Comparison of ENCODE assay signal across 8 cellular contexts in genomic region chr19:13151605-13152355, GRCh38. TPM values are rescaled to one million over a fixed set of nuclear protein-coding genes. Genes with fewer than 3 reads are reported as not detected.
DNase-seq lines count a peak whose midpoint lies in the region; ATAC-seq and TF ChIP-seq lines count a peak whose summit lies in the region.

No MANE protein-coding gene starts in this region.

- no peaks in the 10 kb centered on the region for H3K27me3 Mint-ChIP-seq in activated T-helper 17 cell treated with anti-CD3 and anti-CD28 coated beads, Interleukin-2, amount 50 U/mL, for 72 hours
- peaks cover 0 to 17% (median 0%) of the 10 kb centered on the region in 5 donors for H3K27me3 Mint-ChIP-seq in naive thymus-derived CD4-positive, alpha-beta T cell

- H3K4me1 Mint-ChIP-seq in activated T-helper 17 cell treated with anti-CD3 and anti-CD28 coated beads, Interleukin-2, amount 50 U/mL, for 72 hours = peaks cover 15% of the 10 kb centered on the region
- peaks cover 14 to 52% (median 25%) of the 10 kb centered on the region in 7 donors for H3K4me1 Mint-ChIP-seq in naive thymus-derived CD4-positive, alpha-beta T cell
- peaks cover 49% of the 10 kb centered on the region for H3K4me1 Mint-ChIP-seq in stimulated activated effector memory CD8-positive, alpha-beta T cell treated with anti-CD3 and anti-CD28 coated beads, Interleukin-12 subunit alpha, Interleukin-12 subunit beta, amount 100 ng/mL, for 72 hours

- peak overlapping the region; percentile 100 for H3K27ac ChIP-seq in RWPE1
- peak overlapping the region; percentile 96 for H3K27ac ChIP-seq in naive thymus-derived CD4-positive, alpha-beta T cell (ENCODE audit: low read depth, low read length)

- peak overlapping the region; percentile 35 for H2AFZ ChIP-seq in Loucy (ENCODE audit: low read length)

- H3K36me3 ChIP-seq in Loucy (ENCODE audit: insufficient read depth, low read length) = 0 out of 2 replicates have a peak, but pooled peaks cover 4% of the 10 kb centered on the region
- peaks cover 0 to 41% (median 6%) of the 10 kb centered on the region in 3 experiments for H3K36me3 ChIP-seq in naive thymus-derived CD4-positive, alpha-beta T cell (ENCODE audit: control insufficient read depth in 2 of 3, insufficient read depth in 3 of 3, low read length in 3 of 3)

- H3K27me3 ChIP-seq in Loucy (ENCODE audit: insufficient read depth, low read length, poor library complexity, severe bottlenecking) = peaks cover 13% of the 10 kb centered on the region
- H3K27me3 ChIP-seq in naive thymus-derived CD4-positive, alpha-beta T cell (ENCODE audit: control insufficient read depth in 2 of 2, insufficient read depth in 2 of 2, low read length in 2 of 2) = no peaks in the 10 kb centered on the region

- peak overlapping the region; percentile 85 for H3K4me2 ChIP-seq in Loucy (ENCODE audit: low read depth, low read length, poor library complexity, severe bottlenecking)

- peak overlapping the region; percentile 98 for H3K4me3 ChIP-seq in Loucy (ENCODE audit: low read length, poor library complexity, severe bottlenecking)
- H3K4me3 ChIP-seq in naive thymus-derived CD4-positive, alpha-beta T cell (ENCODE audit: low read length) = peak overlapping the region; percentile 96

- peak overlapping the region; percentile 99 for H3K4me3 Mint-ChIP-seq in activated T-helper 17 cell treated with anti-CD3 and anti-CD28 coated beads, Interleukin-2, amount 50 U/mL, for 72 hours
- peak overlapping the region; percentile 94 to 100 (median 98) for H3K4me3 Mint-ChIP-seq in naive thymus-derived CD4-positive, alpha-beta T cell
- H3K4me3 Mint-ChIP-seq in stimulated activated effector memory CD8-positive, alpha-beta T cell treated with anti-CD3 and anti-CD28 coated beads, Interleukin-12 subunit alpha, Interleukin-12 subunit beta, amount 100 ng/mL, for 72 hours = peak overlapping the region; percentile 98

- no peaks in the 10 kb centered on the region for H3K9me2 ChIP-seq in Loucy (replicated peaks; ENCODE audit: low read depth, low read length)

- H3K79me2 ChIP-seq in Loucy (ENCODE audit: insufficient read depth, low read length) = peaks cover 58% of the 10 kb centered on the region

- peak overlapping the region; percentile 95 for H3K9ac ChIP-seq in Loucy (ENCODE audit: low read depth, low read length, poor library complexity, severe bottlenecking)

- ATAC-seq in GM21825 (IDR thresholded peaks at IDR 0.05; ENCODE audit: unreplicated experiment) = peak; percentile 35
- ATAC-seq in activated T-helper 17 cell treated with anti-CD3 and anti-CD28 coated beads, Interleukin-2, amount 50 U/mL, for 72 hours (replicated peaks) = peak; percentile 62
- peak; percentile 61 for ATAC-seq in naive thymus-derived CD4-positive, alpha-beta T cell
- ATAC-seq in stimulated activated effector memory CD8-positive, alpha-beta T cell treated with anti-CD3 and anti-CD28 coated beads, Interleukin-12 subunit alpha, Interleukin-12 subunit beta, amount 100 ng/mL, for 72 hours = peak; percentile 70

- H3F3A ChIP-seq in Loucy (ENCODE audit: low read depth) = peaks cover 12% of the 10 kb centered on the region

- DNase-seq in DMS153 (lab: John Stamatoyannopoulos, UW) (peak; percentile 94), RWPE1 (ENCODE audit: low spot score) (peak; percentile 99), fibroblast of gingiva (ENCODE audit: low read depth) (peak; percentile 98)
- DNase-seq in naive thymus-derived CD4-positive, alpha-beta T cell = peak; percentile 87 to 97 (median 95)
- peak; percentile 88 to 96 for DNase-seq in stimulated activated effector memory CD8-positive, alpha-beta T cell treated with anti-CD3 and anti-CD28 coated beads, Interleukin-12 subunit alpha, Interleukin-12 subunit beta, amount 100 ng/mL, for 72 hours (ENCODE audit: low spot score in 2 of 2)

- H3K36me3 Mint-ChIP-seq in activated T-helper 17 cell treated with anti-CD3 and anti-CD28 coated beads, Interleukin-2, amount 50 U/mL, for 72 hours (ENCODE audit: low read depth) = peaks cover 70% of the 10 kb centered on the region
- H3K36me3 Mint-ChIP-seq in naive thymus-derived CD4-positive, alpha-beta T cell = peaks cover 12 to 34% (median 20%) of the 10 kb centered on the region in 5 donors
- peaks cover 82% of the 10 kb centered on the region for H3K36me3 Mint-ChIP-seq in stimulated activated effector memory CD8-positive, alpha-beta T cell treated with anti-CD3 and anti-CD28 coated beads, Interleukin-12 subunit alpha, Interleukin-12 subunit beta, amount 100 ng/mL, for 72 hours

- intact Hi-C loops in naive thymus-derived CD4-positive, alpha-beta T cell (cut with micrococcal nuclease) = loop anchor here (1.0 to 10.0 kb wide), 20 partner anchors 12 to 1717 kb away; partner anchors contain the start of genes DNAJB1 (in 2 of the 2), DDX39A (in 1 of the 2), DHPS (in 1 of the 2) and JUNB (in 1 of the 2)

- H3K27ac Mint-ChIP-seq in activated T-helper 17 cell treated with anti-CD3 and anti-CD28 coated beads, Interleukin-2, amount 50 U/mL, for 72 hours = peak overlapping the region; percentile 99
- peak overlapping the region; percentile 97 to 100 (median 99) for H3K27ac Mint-ChIP-seq in naive thymus-derived CD4-positive, alpha-beta T cell
- peak overlapping the region; percentile 100 for H3K27ac Mint-ChIP-seq in stimulated activated effector memory CD8-positive, alpha-beta T cell treated with anti-CD3 and anti-CD28 coated beads, Interleukin-12 subunit alpha, Interleukin-12 subunit beta, amount 100 ng/mL, for 72 hours

- peaks cover 21% of the 10 kb centered on the region for H3K4me1 ChIP-seq in Loucy (ENCODE audit: insufficient read depth, low read length, poor library complexity, severe bottlenecking)
- H3K4me1 ChIP-seq in naive thymus-derived CD4-positive, alpha-beta T cell (ENCODE audit: control insufficient read depth in 2 of 2, insufficient read depth in 2 of 2, low read length in 2 of 2) = peaks cover 16% of the 10 kb centered on the region in 2 donors

- no peaks in the 10 kb centered on the region for H3K9me3 Mint-ChIP-seq in activated T-helper 17 cell treated with anti-CD3 and anti-CD28 coated beads, Interleukin-2, amount 50 U/mL, for 72 hours
- peaks cover 0 to 25% (median 0%) of the 10 kb centered on the region in 11 donors for H3K9me3 Mint-ChIP-seq in naive thymus-derived CD4-positive, alpha-beta T cell
- no peaks in the 10 kb centered on the region for H3K9me3 Mint-ChIP-seq in stimulated activated effector memory CD8-positive, alpha-beta T cell treated with anti-CD3 and anti-CD28 coated beads, Interleukin-12 subunit alpha, Interleukin-12 subunit beta, amount 100 ng/mL, for 72 hours

- H4K20me1 ChIP-seq in Loucy (ENCODE audit: insufficient read depth, low read length, poor library complexity, severe bottlenecking) = peaks cover 24% of the 10 kb centered on the region

- TF ChIP-seq CTCF in Loucy (conservative IDR thresholded peaks at IDR 0.05; ENCODE audit: low read length) = no peak
- no peak for TF ChIP-seq CTCF in RWPE1 (conservative IDR thresholded peaks at IDR 0.05; ENCODE audit: low read depth)

- CTCF ChIA-PET in RWPE1 (lab: Yijun Ruan, JAX) = interaction anchor here (0.5 to 1.5 kb wide), 5 partner anchors 28 to 186 kb away, joined by 3 to 7 read pairs (median 5); no protein-coding TSS in a partner anchor
- CTCF ChIA-PET in naive thymus-derived CD4-positive, alpha-beta T cell (lab: Charles Lee) = interaction anchor here (0.6 to 1.8 kb wide), 15 partner anchors 9 to 1760 kb away, joined by 3 to 11 read pairs (median 4); partner anchors contain the start of gene NACC1

- H3K9me3 ChIP-seq in Loucy (ENCODE audit: insufficient read depth, low read depth, low read length) = no peaks in the 10 kb centered on the region
- H3K9me3 ChIP-seq in naive thymus-derived CD4-positive, alpha-beta T cell (ENCODE audit: control insufficient read depth in 2 of 3, low read length in 3 of 3) = no peaks in the 10 kb centered on the region

- POLR2A ChIA-PET in RWPE1 (lab: Yijun Ruan, JAX; ENCODE audit: low non-redundant PET) = interaction anchor here (0.6 to 2.2 kb wide), 4 partner anchors 12 to 302 kb away, joined by 3 to 18 read pairs (median 9); partner anchors contain the start of gene NACC1
- POLR2A ChIA-PET in naive thymus-derived CD4-positive, alpha-beta T cell (lab: Charles Lee) = interaction anchor here (0.7 to 3.9 kb wide), 30 partner anchors 11 to 1374 kb away, joined by 3 to 117 read pairs (median 7); partner anchors contain the start of genes JUNB and NACC1

RNA-seq across cellular contexts. Expression of gene IER2, which starts 1.6 kb away (rescaled TPM):
- 100 to 1,000 TPM in 1 of 2 donors, 10 to 100 TPM in 1; 85.9 to 140 TPM for total RNA-seq in activated T-helper 17 cell treated with anti-CD3 and anti-CD28 coated beads, Interleukin-2, amount 50 U/mL, for 72 hours
- total RNA-seq in naive thymus-derived CD4-positive, alpha-beta T cell = 100 to 1,000 TPM; 135 to 558 (median 246) TPM
- polyA plus RNA-seq in naive thymus-derived CD4-positive, alpha-beta T cell = 100 to 1,000 TPM; 121 to 139 TPM

RNA-seq across cellular contexts. Expression of gene STX10, which starts 1.6 kb away (rescaled TPM):
- 10 to 100 TPM; 76.4 to 91.3 TPM for total RNA-seq in activated T-helper 17 cell treated with anti-CD3 and anti-CD28 coated beads, Interleukin-2, amount 50 U/mL, for 72 hours
- 10 to 100 TPM; 42.6 to 76.2 (median 68.5) TPM for total RNA-seq in naive thymus-derived CD4-positive, alpha-beta T cell
- polyA plus RNA-seq in naive thymus-derived CD4-positive, alpha-beta T cell = 10 to 100 TPM; 45.9 to 63.7 TPM

RNA-seq across cellular contexts. Expression of gene NACC1, which starts 33.7 kb away (rescaled TPM):
- total RNA-seq in activated T-helper 17 cell treated with anti-CD3 and anti-CD28 coated beads, Interleukin-2, amount 50 U/mL, for 72 hours = 10 to 100 TPM; 70.8 to 80.6 TPM
- 10 to 100 TPM; 18.0 to 72.7 (median 22.4) TPM for total RNA-seq in naive thymus-derived CD4-positive, alpha-beta T cell
- 1 to 10 TPM; 1.7 to 2.0 TPM for polyA plus RNA-seq in naive thymus-derived CD4-positive, alpha-beta T cell

RNA-seq across cellular contexts. Expression of gene TRMT1, which starts 35.2 kb away (rescaled TPM):
- total RNA-seq in activated T-helper 17 cell treated with anti-CD3 and anti-CD28 coated beads, Interleukin-2, amount 50 U/mL, for 72 hours = 10 to 100 TPM; 66.4 to 83.2 TPM
- 10 to 100 TPM; 64.2 to 96.4 (median 87.8) TPM for total RNA-seq in naive thymus-derived CD4-positive, alpha-beta T cell
- 10 to 100 TPM; 22.6 to 36.3 TPM for polyA plus RNA-seq in naive thymus-derived CD4-positive, alpha-beta T cell

RNA-seq across cellular contexts. Expression of gene LYL1, which starts 49.1 kb away (rescaled TPM):
- total RNA-seq in activated T-helper 17 cell treated with anti-CD3 and anti-CD28 coated beads, Interleukin-2, amount 50 U/mL, for 72 hours = 1 to 10 TPM; 1.1 to 1.6 TPM
- total RNA-seq in naive thymus-derived CD4-positive, alpha-beta T cell = 10 to 100 TPM in 1 of 5 experiments, 1 to 10 TPM in 4; 4.6 to 22.6 (median 7.8) TPM
- polyA plus RNA-seq in naive thymus-derived CD4-positive, alpha-beta T cell = 1 to 10 TPM; 2.4 to 2.9 TPM

Comparison
In these comparisons a context has a peak if more than half of its experiments do, and no peak if none do; other contexts are left out.
1. Peak in every context shown above with its lines: DNase-seq, ATAC-seq, H3K4me3 ChIP-seq and H3K27ac ChIP-seq.